In genomic region chr1:213125686-213126085, GRCh38 we compare ENCODE assay signal across 9 cellular contexts.
"Had no signal": no experiment of that assay in that cellular context is flagged by ENCODE, and none has a peak within 500 bp of the region (broad histone marks: within the 10 kb centered on the region; RNA-seq: fewer than 3 reads in every experiment).

No MANE protein-coding gene starts in this region.

- ATAC-seq: GM23338 had no signal

- H3K27ac Mint-ChIP-seq: GM23338, H9, HFFc6 had no signal

- DNase-seq: H9, HCEC 1CT, HFFc6, IMR-90, KBM-7 had no signal

- H3K9me3 Mint-ChIP-seq: GM23338, H9, HFFc6 had no signal

- FAIRE-seq: H1, H54, HTR-8/SVneo had no signal

- H3K4me1 Mint-ChIP-seq: GM23338, H9 had no signal

- H3K4me2 ChIP-seq: GM23338 had no signal

- H2AFZ ChIP-seq: GM23338 had no signal

- H3K4me3 ChIP-seq: GM23338 had no signal

- H3K4me3 Mint-ChIP-seq: GM23338, H9, HFFc6 had no signal
